ENCODE assay signal across 8 cellular contexts in the genomic region with DNA sequence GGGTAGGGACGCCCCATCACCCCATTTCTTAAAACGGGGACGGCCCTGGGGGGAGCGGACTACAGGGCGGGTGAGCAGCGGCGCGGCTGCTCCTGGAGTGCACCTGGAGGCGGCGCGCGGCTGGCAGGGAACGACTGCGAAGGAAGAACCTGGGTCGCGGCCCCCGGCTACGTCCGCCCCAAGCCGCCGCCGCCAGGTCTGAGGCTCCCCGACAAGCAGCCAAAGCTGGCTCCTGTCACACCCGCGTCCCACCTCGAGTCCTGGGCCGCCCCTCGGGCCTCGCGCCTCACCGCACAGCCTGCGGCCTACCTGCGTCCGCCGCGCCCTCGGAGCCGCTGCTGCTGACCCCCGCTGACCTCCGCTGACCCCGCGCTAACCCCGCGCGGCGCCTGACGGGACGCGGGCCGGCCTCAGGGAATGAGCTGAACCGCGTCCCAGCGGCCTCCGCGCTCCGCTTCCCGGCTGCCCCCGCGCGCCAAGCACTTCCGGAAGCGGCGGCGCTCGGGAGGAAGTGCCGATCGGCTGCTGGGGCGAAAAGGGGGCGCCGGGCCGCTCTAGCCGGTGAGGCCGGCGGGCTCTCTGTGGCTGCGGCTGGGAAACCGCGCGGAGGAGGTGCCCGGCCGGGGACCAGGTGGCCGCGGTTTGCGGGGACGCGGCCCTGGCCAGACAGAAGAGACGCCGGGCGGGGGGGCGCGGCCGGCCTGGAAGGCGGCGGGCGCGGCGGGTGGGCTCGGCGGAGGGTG. TPM values are rescaled to one million over a fixed set of nuclear protein-coding genes. Genes with fewer than 3 reads are reported as not detected.
DNase-seq lines count a peak whose midpoint lies in the region; ATAC-seq and TF ChIP-seq lines count a peak whose summit lies in the region.

TSS of gene ARFRP1 (minus strand) at position 419 of the 743 bp plus-strand sequence. CDS start 885 bp downstream, outside the sequence.
TSS of gene ZGPAT (plus strand) at position 482 of the 743 bp plus-strand sequence. CDS start 542 bp downstream, outside the sequence.

- peaks cover 22 to 30% of the 10 kb centered on the region in 2 donors for H3K4me1 ChIP-seq in naive thymus-derived CD4-positive, alpha-beta T cell (ENCODE audit: control insufficient read depth in 2 of 2, insufficient read depth in 2 of 2, low read length in 2 of 2)

- H3K4me3 Mint-ChIP-seq in naive thymus-derived CD4-positive, alpha-beta T cell = peak within 1 kb of the TSS; percentile 86 to 95 (median 90)
- H3K4me3 Mint-ChIP-seq in stimulated activated naive B cell treated with anti-CD40 and anti-IgM and Interleukin-4, amounts not matched to agents 10 μg/mL and 1 μg/mL and 100 μg/mL, for 72 hours = peak within 1 kb of the TSS; percentile 91 to 92

- ATAC-seq in GM21737 (IDR thresholded peaks at IDR 0.05; ENCODE audit: unreplicated experiment) = peak; percentile 61
- peak; percentile 92 for ATAC-seq in naive thymus-derived CD4-positive, alpha-beta T cell
- peak; percentile 88 to 92 for ATAC-seq in stimulated activated naive B cell treated with anti-CD40 and anti-IgM and Interleukin-4, amounts not matched to agents 10 μg/mL and 1 μg/mL and 100 μg/mL, for 72 hours (replicated peaks)

- POLR2A ChIA-PET in RWPE1 (lab: Yijun Ruan, JAX; ENCODE audit: low non-redundant PET) = interaction anchor here (0.6 to 1.7 kb wide), 6 partner anchors 11 to 249 kb away, joined by 3 to 7 read pairs (median 4); partner anchors contain the start of genes TNFRSF6B, TPD52L2 and UCKL1
- POLR2A ChIA-PET in naive thymus-derived CD4-positive, alpha-beta T cell (lab: Charles Lee) = interaction anchor here (0.7 to 5.1 kb wide), 23 partner anchors 10 to 372 kb away, joined by 3 to 137 read pairs (median 4); partner anchors contain the start of genes GMEB2, LIME1, OPRL1 and PPDPF

- H3K9me3 ChIP-seq in naive thymus-derived CD4-positive, alpha-beta T cell (ENCODE audit: control insufficient read depth in 2 of 3, low read length in 3 of 3) = no peaks in the 10 kb centered on the region

- peaks cover 33 to 62% (median 46%) of the 10 kb centered on the region in 7 donors for H3K4me1 Mint-ChIP-seq in naive thymus-derived CD4-positive, alpha-beta T cell
- H3K4me1 Mint-ChIP-seq in stimulated activated naive B cell treated with anti-CD40 and anti-IgM and Interleukin-4, amounts not matched to agents 10 μg/mL and 1 μg/mL and 100 μg/mL, for 72 hours = peaks cover 33 to 57% of the 10 kb centered on the region in 2 donors

- no peaks in the 10 kb centered on the region for H3K27me3 Mint-ChIP-seq in naive thymus-derived CD4-positive, alpha-beta T cell
- H3K27me3 Mint-ChIP-seq in stimulated activated naive B cell treated with anti-CD40 and anti-IgM and Interleukin-4, amounts not matched to agents 10 μg/mL and 1 μg/mL and 100 μg/mL, for 72 hours = no peaks in the 10 kb centered on the region

- peaks cover 0 to 5% (median 0%) of the 10 kb centered on the region in 11 donors for H3K9me3 Mint-ChIP-seq in naive thymus-derived CD4-positive, alpha-beta T cell
- H3K9me3 Mint-ChIP-seq in stimulated activated naive B cell treated with anti-CD40 and anti-IgM and Interleukin-4, amounts not matched to agents 10 μg/mL and 1 μg/mL and 100 μg/mL, for 72 hours = peaks cover 3 to 4% of the 10 kb centered on the region in 2 donors

- peak within 1 kb of the TSS; percentile 97 for H3K27ac ChIP-seq in RWPE1
- peak within 1 kb of the TSS; percentile 81 for H3K27ac ChIP-seq in naive thymus-derived CD4-positive, alpha-beta T cell (ENCODE audit: low read depth, low read length)

- peaks cover 15 to 37% (median 24%) of the 10 kb centered on the region in 5 donors for H3K36me3 Mint-ChIP-seq in naive thymus-derived CD4-positive, alpha-beta T cell
- H3K36me3 Mint-ChIP-seq in stimulated activated naive B cell treated with anti-CD40 and anti-IgM and Interleukin-4, amounts not matched to agents 10 μg/mL and 1 μg/mL and 100 μg/mL, for 72 hours = peaks cover 37 to 48% of the 10 kb centered on the region in 2 donors

- no peaks in the 10 kb centered on the region for H3K27me3 ChIP-seq in naive thymus-derived CD4-positive, alpha-beta T cell (ENCODE audit: control insufficient read depth in 2 of 2, insufficient read depth in 2 of 2, low read length in 2 of 2)

- peaks cover 0 to 75% (median 27%) of the 10 kb centered on the region in 3 experiments for H3K36me3 ChIP-seq in naive thymus-derived CD4-positive, alpha-beta T cell (ENCODE audit: control insufficient read depth in 2 of 3, insufficient read depth in 3 of 3, low read length in 3 of 3)

- intact Hi-C loops in naive thymus-derived CD4-positive, alpha-beta T cell (cut with micrococcal nuclease) = loop anchor here (1.0 to 5.0 kb wide), 22 partner anchors 23 to 415 kb away; partner anchors contain the start of genes RTEL1 (in 2 of the 2), TCEA2 (in 2 of the 2), UCKL1 (in 2 of the 2) and DNAJC5 (in 1 of the 2)

- DNase-seq in DMS53 (lab: John Stamatoyannopoulos, UW) = peak; percentile 93
- peak; percentile 77 to 85 for DNase-seq in Kasumi-1 (lab: John Stamatoyannopoulos, UW)
- peak; percentile 87 for DNase-seq in RWPE1 (ENCODE audit: low spot score)
- DNase-seq in activated T-helper 1 cell treated with anti-CD3 and anti-CD28 coated beads, Interleukin-2, amount 50 U/mL, for 16 hours (ENCODE audit: low read depth in 1 of 2, low spot score in 1 of 2) = peak; percentile 69 to 86
- peak; percentile 75 for DNase-seq in fibroblast of mammary gland (ENCODE audit: low read depth)
- DNase-seq in naive thymus-derived CD4-positive, alpha-beta T cell = peak; percentile 77 to 92 (median 88)
- DNase-seq in stimulated activated naive B cell treated with anti-CD40 and anti-IgM and Interleukin-4, amounts not matched to agents 10 μg/mL and 1 μg/mL and 100 μg/mL, for 72 hours = peak; percentile 85

- CTCF ChIA-PET in RWPE1 (lab: Yijun Ruan, JAX) = interaction anchor here (0.6 to 2.7 kb wide), 7 partner anchors 14 to 267 kb away, joined by 3 to 8 read pairs (median 4); partner anchors contain the start of gene ABHD16B
- CTCF ChIA-PET in naive thymus-derived CD4-positive, alpha-beta T cell (lab: Charles Lee) = interaction anchor here (0.6 to 2.7 kb wide), 16 partner anchors 9 to 359 kb away, joined by 3 to 27 read pairs (median 4); partner anchors contain the start of genes LIME1, PRPF6, PTK6 and SLC2A4RG

- peak within 1 kb of the TSS; percentile 72 for H3K4me3 ChIP-seq in fibroblast of mammary gland (ENCODE audit: control insufficient read depth, low read depth, low read length)
- peak within 1 kb of the TSS; percentile 91 for H3K4me3 ChIP-seq in naive thymus-derived CD4-positive, alpha-beta T cell (ENCODE audit: low read length)

- no peak for TF ChIP-seq CTCF in RWPE1 (conservative IDR thresholded peaks at IDR 0.05; ENCODE audit: low read depth)
- TF ChIP-seq CTCF in fibroblast of mammary gland (conservative IDR thresholded peaks at IDR 0.05; ENCODE audit: control insufficient read depth, insufficient read depth, low read depth, low read length) = no peak

- peak within 1 kb of the TSS; percentile 82 to 97 (median 87) for H3K27ac Mint-ChIP-seq in naive thymus-derived CD4-positive, alpha-beta T cell
- peak within 1 kb of the TSS; percentile 91 for H3K27ac Mint-ChIP-seq in stimulated activated naive B cell treated with anti-CD40 and anti-IgM and Interleukin-4, amounts not matched to agents 10 μg/mL and 1 μg/mL and 100 μg/mL, for 72 hours

RNA-seq across cellular contexts. Expression of gene ARFRP1, which starts in this region (rescaled TPM):
- 10 to 100 TPM; 55.4 to 92.1 (median 66.2) TPM for total RNA-seq in naive thymus-derived CD4-positive, alpha-beta T cell
- 100 to 1,000 TPM in 1 of 2 donors, 10 to 100 TPM in 1; 89.1 to 108 TPM for polyA plus RNA-seq in naive thymus-derived CD4-positive, alpha-beta T cell

RNA-seq across cellular contexts. Expression of gene ZGPAT, which starts in this region (rescaled TPM):
- 10 to 100 TPM; 42.9 to 49.9 (median 45.4) TPM for total RNA-seq in naive thymus-derived CD4-positive, alpha-beta T cell
- 10 to 100 TPM; 47.5 to 82.1 TPM for polyA plus RNA-seq in naive thymus-derived CD4-positive, alpha-beta T cell

Comparison
In these comparisons a context has a peak if more than half of its experiments do, and no peak if none do; other contexts are left out.
1. Peak in every context shown above with its lines: DNase-seq, ATAC-seq, H3K4me3 ChIP-seq and H3K27ac ChIP-seq.